ENCODE assay signal across 12 cellular contexts in genomic region chr3:41224120-41224806, GRCh38. TPM values are rescaled to one million over a fixed set of nuclear protein-coding genes. Genes with fewer than 3 reads are reported as not detected.
DNase-seq lines count a peak whose midpoint lies in the region; ATAC-seq and TF ChIP-seq lines count a peak whose summit lies in the region.
"Had no signal": no experiment of that assay in that cellular context is flagged by ENCODE, and none has a peak within 500 bp of the region (broad histone marks: within the 10 kb centered on the region; RNA-seq: fewer than 3 reads in every experiment).

No MANE protein-coding gene starts in this region.

- DNase-seq in GM23248 = peak; percentile 93
- no peak for DNase-seq in activated naive CD8-positive, alpha-beta T cell treated with anti-CD3 and anti-CD28 coated beads, Interleukin-2, amount 50 U/mL, for 24 hours
- peak; percentile 85 for DNase-seq in fibroblast of the conjunctiva (ENCODE audit: low read depth)
- peak; percentile 80 for DNase-seq in renal cortical epithelial cell (ENCODE audit: low read depth)
- DNase-seq in DMS53 treated with DMSO at 0.1 percent for 48 hours (lab: John Stamatoyannopoulos, UW; ENCODE audit: unreplicated experiment) = no peak
- DNase-seq in lower leg skin (ENCODE audit: low spot score in 2 of 2) = no peak
- DNase-seq: cortex of kidney; NCI-H2227 treated with DMSO at 0.1 percent for 48 hours; stimulated activated CD4-positive, alpha-beta T cell treated with anti-CD3 and anti-CD28 coated beads, Interleukin-12 subunit alpha, Interleukin-12 subunit beta, amount 100 ng/mL, for 4 hours had no signal

- H3K4me1 ChIP-seq in GM23248 (ENCODE audit: insufficient read depth) = peaks cover 21% of the 10 kb centered on the region

- H3K9me2 ChIP-seq in GM23248 (ENCODE audit: insufficient read depth) = no peaks in the 10 kb centered on the region

- no peaks in the 10 kb centered on the region for H3K27me3 Mint-ChIP-seq in activated naive CD8-positive, alpha-beta T cell treated with anti-CD3 and anti-CD28 coated beads, Interleukin-2, amount 50 U/mL, for 24 hours
- H3K27me3 Mint-ChIP-seq: IgD-negative memory B cell had no signal

- H3K27me3 ChIP-seq in GM23248 (replicated peaks; ENCODE audit: insufficient read depth) = no peaks in the 10 kb centered on the region

- no peak overlapping the region for H3K9ac ChIP-seq in GM23248

- peaks cover 99% of the 10 kb centered on the region for H3K79me2 ChIP-seq in GM23248 (ENCODE audit: insufficient read depth)

- no peak overlapping the region for H2AFZ ChIP-seq in GM23248

- peaks cover 60% of the 10 kb centered on the region for H3K36me3 Mint-ChIP-seq in activated naive CD8-positive, alpha-beta T cell treated with anti-CD3 and anti-CD28 coated beads, Interleukin-2, amount 50 U/mL, for 24 hours (ENCODE audit: low read depth)

- H3K9me3 ChIP-seq in GM23248 (ENCODE audit: low read depth) = no peaks in the 10 kb centered on the region

- H3K27ac ChIP-seq in GM23248 = peak overlapping the region; percentile 48

- no peak for TF ChIP-seq POLR2A in lower leg skin (IDR thresholded peaks at IDR 0.05)

- H3K4me2 ChIP-seq in GM23248 (ENCODE audit: unreplicated experiment) = peak overlapping the region; percentile 34

- H3K4me1 Mint-ChIP-seq in activated naive CD8-positive, alpha-beta T cell treated with anti-CD3 and anti-CD28 coated beads, Interleukin-2, amount 50 U/mL, for 24 hours = peaks cover 45% of the 10 kb centered on the region

- intact Hi-C loops in lower leg skin (cut with DNase I; ENCODE audit: low total_unique reads) = no loop called here

- peaks cover 41% of the 10 kb centered on the region for H3K36me3 ChIP-seq in GM23248 (ENCODE audit: low read depth)

- WGBS in GM23248 (ENCODE audit: low coverage in 1 of 2, low lambda C conversion rate in 2 of 2, missing lambda C conversion rate in 2 of 2), 2 experiments = 80 to 82% methylated on average over 3 of the region's 3 CpGs
- WGBS in lower leg skin, 2 donors = 78 to 87% methylated on average over 3 of the region's 3 CpGs

- TF ChIP-seq CTCF in lower leg skin (IDR thresholded peaks at IDR 0.05) = no peak

- no peak for ATAC-seq in activated naive CD8-positive, alpha-beta T cell treated with anti-CD3 and anti-CD28 coated beads, Interleukin-2, amount 50 U/mL, for 24 hours
- ATAC-seq in activated CD4-positive, CD25-positive, alpha-beta regulatory T cell treated with anti-CD3 and anti-CD28 coated beads, Interleukin-2, amount 50 U/mL, for 24 hours = no peak
- no peak for ATAC-seq in HG02610 (IDR thresholded peaks at IDR 0.05; ENCODE audit: unreplicated experiment)

- no peak overlapping the region for H3K4me3 ChIP-seq in GM23248
- H3K4me3 ChIP-seq in lower leg skin (ENCODE audit: low read depth, poor library complexity, severe bottlenecking) = no peak overlapping the region

- in situ Hi-C loops in GM23248 (cut with MboI) = no loop called here

- no peak overlapping the region for H3K4me3 Mint-ChIP-seq in activated naive CD8-positive, alpha-beta T cell treated with anti-CD3 and anti-CD28 coated beads, Interleukin-2, amount 50 U/mL, for 24 hours

- peak overlapping the region; percentile 22 for H3K27ac Mint-ChIP-seq in activated naive CD8-positive, alpha-beta T cell treated with anti-CD3 and anti-CD28 coated beads, Interleukin-2, amount 50 U/mL, for 24 hours
- H3K27ac Mint-ChIP-seq: IgD-negative memory B cell had no signal

- no peaks in the 10 kb centered on the region for H3K9me3 Mint-ChIP-seq in activated naive CD8-positive, alpha-beta T cell treated with anti-CD3 and anti-CD28 coated beads, Interleukin-2, amount 50 U/mL, for 24 hours
- H3K9me3 Mint-ChIP-seq: IgD-negative memory B cell had no signal

- H3F3A ChIP-seq in GM23248 (ENCODE audit: insufficient read depth) = peaks cover 18% of the 10 kb centered on the region; the same call in 1 of the 2 replicates

- H4K20me1 ChIP-seq in GM23248 (ENCODE audit: insufficient read depth) = peaks cover 44% of the 10 kb centered on the region

RNA-seq across cellular contexts. Expression of gene CTNNB1, which starts 25.0 kb away (rescaled TPM):
- 452 and 492 TPM in 2 replicates for total RNA-seq in GM23248 (2014; rRNA removed; shearing (Covaris generic))
- 170 and 182 TPM in 2 replicates for polyA plus RNA-seq in GM23248 (2016; fragmentation: Nextera tagmentation; extraction: Ambion mirVana)
- total RNA-seq in renal cortical epithelial cell (829 and 1,237 TPM in 2 replicates), lower leg skin (100 to 1,000 TPM; 263 to 421 (median 300) TPM)

Comparison
In these comparisons a context has a peak if more than half of its experiments do, and no peak if none do; other contexts are left out.
1. DNase-seq: peak in GM23248 (single experiment), fibroblast of the conjunctiva (single experiment) and renal cortical epithelial cell (single experiment); none in activated naive CD8-positive, alpha-beta T cell treated with anti-CD3 and anti-CD28 coated beads, Interleukin-2, amount 50 U/mL, for 24 hours (single experiment), DMS53 treated with DMSO at 0.1 percent for 48 hours (single experiment) and lower leg skin (0 of 2).